Comparison of ENCODE assay signal across 2 cellular contexts in genomic region chr17:193841-194806, GRCh38.
TF ChIP-seq lines count a peak whose summit lies in the region.

No MANE protein-coding gene starts in this region.

TF ChIP-seq in GM23338, 12 proteins besides CTCF, POLR2A, EP300 and RAD21 (continued from another document):
- peak; percentile 10 for TF ChIP-seq REST (IDR thresholded peaks at IDR 0.05; ENCODE audit: unreplicated experiment)
- no peak for TF ChIP-seq POLR2AphosphoS5 (IDR thresholded peaks at IDR 0.05; ENCODE audit: low read depth)

TF ChIP-seq in K562, 482 proteins besides CTCF, POLR2A, EP300 and RAD21:
- TF ChIP-seq PBX2 (CRISPR knock-in tag; IDR thresholded peaks at IDR 0.05; ENCODE audit: low read depth) (no peak), PBX2 (tag; conservative IDR thresholded peaks at IDR 0.05; ENCODE audit: low read depth) (0 out of 2 replicates have a peak, but pooled peaks have one; percentile 23), ZNF408 (CRISPR knock-in tag; IDR thresholded peaks at IDR 0.05; ENCODE audit: low read depth) (no peak)
TF ChIP-seq in K562: peak in this region for 1.
